20 cellular contexts compared by ENCODE assay signal in the genomic region with DNA sequence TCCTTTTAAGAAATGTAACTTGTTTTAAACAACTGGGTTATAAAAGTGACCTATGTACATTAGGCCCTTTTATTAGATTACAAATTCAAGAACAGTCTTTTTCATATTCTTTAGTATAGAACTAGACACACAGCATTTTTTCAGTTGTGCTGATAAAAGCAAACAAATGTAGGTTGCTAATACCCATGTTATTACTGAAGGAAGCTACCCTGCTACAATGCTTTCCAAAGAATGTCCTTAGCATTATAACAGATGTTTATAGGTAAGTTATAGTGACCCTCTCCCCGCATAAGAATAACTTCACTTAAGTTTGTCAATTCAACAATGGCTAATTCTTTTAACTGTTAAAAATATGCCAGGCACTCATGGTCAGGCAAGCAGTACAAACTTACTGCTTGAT.
"Had no signal": no experiment of that assay in that cellular context is flagged by ENCODE, and none has a peak within 500 bp of the region (broad histone marks: within the 10 kb centered on the region; RNA-seq: fewer than 3 reads in every experiment).

No MANE protein-coding gene starts in this region.

- H3K27me3 ChIP-seq: MG63 had no signal

- DNase-seq: KBM-7, MG63, NCI-H1092, NCI-H1105 treated with DMSO at 0.1 percent for 48 hours, NCI-H1436, NCI-H187, NCI-H2029, NCI-H2081 treated with DMSO at 0.1 percent for 48 hours, NCI-H2171, NCI-H226, NCI-H446, NCI-H510A, NCI-H524 treated with DMSO at 0.1 percent for 48 hours, NCI-H69, NCI-H774, Right ventricle myocardium superior, RPMI8226, SIG-M5, SK-N-SH, SW 1271 had no signal

- H3K4me2 ChIP-seq: SK-N-SH had no signal

- H3K9ac ChIP-seq: SK-N-SH had no signal

- H3K4me3 ChIP-seq: MG63 had no signal

- H3K9me2 ChIP-seq: SK-N-SH had no signal

- H3K9me3 ChIP-seq: MG63, SK-N-SH had no signal
